In the genomic region with DNA sequence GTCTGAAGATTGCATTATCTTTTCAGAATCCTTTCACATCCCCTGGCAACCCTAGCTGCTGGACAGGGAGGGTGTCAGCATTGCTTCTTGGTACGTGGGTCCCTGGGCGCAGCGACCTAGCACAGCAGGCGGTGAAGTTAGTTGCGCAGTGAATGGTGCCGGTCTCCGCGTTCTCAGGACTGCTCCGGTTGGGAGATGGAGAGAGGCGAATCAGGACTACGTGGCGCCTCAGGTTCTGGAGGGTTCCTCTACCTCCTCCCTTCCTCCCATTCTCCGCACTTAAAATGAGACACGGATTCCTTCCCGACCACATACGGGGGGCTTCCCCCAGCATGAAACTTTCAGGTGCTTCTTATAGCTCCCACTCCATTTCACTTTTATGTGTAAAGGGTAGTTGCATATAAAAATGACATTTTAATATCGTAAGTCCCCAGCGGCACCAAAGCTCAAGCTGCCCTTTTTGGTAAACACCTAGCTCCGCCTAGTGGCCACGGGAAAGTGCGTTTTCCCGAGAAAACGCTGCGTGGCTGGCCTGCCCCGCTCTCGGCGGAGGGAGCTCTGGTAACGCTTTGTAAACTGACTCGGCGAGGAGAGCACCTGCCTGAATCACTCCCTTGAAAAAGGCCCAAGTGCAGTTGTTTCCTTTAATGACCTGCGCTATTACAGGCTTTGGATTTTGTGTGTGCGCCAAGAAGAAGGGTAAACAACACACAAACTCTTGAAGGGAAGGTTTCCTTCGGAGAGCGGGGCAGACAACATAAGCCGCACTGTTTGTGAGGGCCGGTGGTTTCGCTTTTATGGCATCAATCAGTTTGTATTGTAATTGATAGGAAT, we compare ENCODE assay signal across 8 cellular contexts. TPM values are rescaled to one million over a fixed set of nuclear protein-coding genes. Genes with fewer than 3 reads are reported as not detected.
DNase-seq lines count a peak whose midpoint lies in the region; ATAC-seq lines count a peak whose summit lies in the region.

No MANE protein-coding gene starts in this region.

- no peak overlapping the region for H2BK12ac ChIP-seq in neuronal stem cell (ENCODE audit: low read length)

- peak overlapping the region; percentile 27 to 61 for H3K27ac Mint-ChIP-seq in stimulated activated naive CD8-positive, alpha-beta T cell treated with anti-CD3 and anti-CD28 coated beads, Interleukin-15, amount 100 ng/mL, for 72 hours

- ATAC-seq in GM19395 (IDR thresholded peaks at IDR 0.05; ENCODE audit: unreplicated experiment): peak; percentile 61
- ATAC-seq in stimulated activated naive CD8-positive, alpha-beta T cell treated with anti-CD3 and anti-CD28 coated beads, Interleukin-15, amount 100 ng/mL, for 72 hours: peak; percentile 77

- H3K79me1 ChIP-seq in neuronal stem cell (ENCODE audit: low read depth, low read length): no peaks in the 10 kb centered on the region

- no peak overlapping the region for H3K18ac ChIP-seq in neuronal stem cell (ENCODE audit: low read length)

- H3K36me3 ChIP-seq in BLaER1: no peaks in the 10 kb centered on the region
- H3K36me3 ChIP-seq in neuronal stem cell (replicated peaks in 1 of 2; ENCODE audit: control insufficient read depth in 2 of 2, insufficient read depth in 2 of 2, low read length in 2 of 2): no peaks in the 10 kb centered on the region

- peaks cover 42% of the 10 kb centered on the region for H3K4me1 ChIP-seq in BLaER1
- H3K4me1 ChIP-seq in neuronal stem cell (ENCODE audit: control insufficient read depth in 2 of 2, insufficient read depth in 1 of 2, low read depth in 1 of 2, low read length in 2 of 2): peaks cover 2% of the 10 kb centered on the region in 2 donors

- H3K9me3 Mint-ChIP-seq in stimulated activated naive CD8-positive, alpha-beta T cell treated with anti-CD3 and anti-CD28 coated beads, Interleukin-15, amount 100 ng/mL, for 72 hours: no peaks in the 10 kb centered on the region

- peaks cover 9% of the 10 kb centered on the region for H3K27me3 Mint-ChIP-seq in stimulated activated naive CD8-positive, alpha-beta T cell treated with anti-CD3 and anti-CD28 coated beads, Interleukin-15, amount 100 ng/mL, for 72 hours

- H3K4me3 ChIP-seq in BLaER1: no peak overlapping the region
- peak overlapping the region; percentile 13 to 64 for H3K4me3 ChIP-seq in neuronal stem cell (ENCODE audit: low read length in 2 of 2)

- no peak overlapping the region for H3K23ac ChIP-seq in neuronal stem cell (ENCODE audit: low read depth, low read length, poor library complexity)

- H4K20me1 ChIP-seq in BLaER1: no peaks in the 10 kb centered on the region

- H3K27me3 ChIP-seq in BLaER1: no peaks in the 10 kb centered on the region; the same call in 1 of the 2 replicates
- H3K27me3 ChIP-seq in neuronal stem cell (ENCODE audit: control insufficient read depth in 3 of 3, insufficient read depth in 3 of 3, low read depth in 1 of 3, low read length in 3 of 3): peaks cover 0 to 46% (median 15%) of the 10 kb centered on the region in 3 experiments

- DNase-seq in Kasumi-1 (lab: John Stamatoyannopoulos, UW) (peak; percentile 72 to 75), SK-MEL-5 (ENCODE audit: low read depth, low spot score) (peak; percentile 66), foreskin melanocyte (peak; percentile 65), neuronal stem cell (ENCODE audit: low spot score) (peak; percentile 66)
- DNase-seq in activated gamma-delta T cell treated with anti-CD3 and anti-CD28 coated beads, Interleukin-2, amount 50 U/mL, for 16 hours (ENCODE audit: low read depth): peak; percentile 48
- DNase-seq in stimulated activated naive CD8-positive, alpha-beta T cell treated with anti-CD3 and anti-CD28 coated beads, Interleukin-15, amount 100 ng/mL, for 72 hours: peak; percentile 69 to 78

- peak overlapping the region; percentile 86 for H2AFZ ChIP-seq in neuronal stem cell (ENCODE audit: low read length)

- in situ Hi-C loops in SK-MEL-5 (cut with HindIII; ENCODE audit: low pct_unique_long_range_greater_than_20kb, low sequenced_read_pairs): no loop called here

- H2BK120ac ChIP-seq in neuronal stem cell (ENCODE audit: low read depth, low read length): no peak overlapping the region

- peak overlapping the region; percentile 73 to 77 for H3K4me3 Mint-ChIP-seq in stimulated activated naive CD8-positive, alpha-beta T cell treated with anti-CD3 and anti-CD28 coated beads, Interleukin-15, amount 100 ng/mL, for 72 hours

- no peak overlapping the region for H2BK15ac ChIP-seq in neuronal stem cell (ENCODE audit: low read length)

- H3K27ac ChIP-seq in BLaER1: no peak overlapping the region
- no peak overlapping the region for H3K27ac ChIP-seq in neuronal stem cell (replicated peaks; ENCODE audit: low read length)

- peaks cover 54% of the 10 kb centered on the region for H3K4me1 Mint-ChIP-seq in stimulated activated naive CD8-positive, alpha-beta T cell treated with anti-CD3 and anti-CD28 coated beads, Interleukin-15, amount 100 ng/mL, for 72 hours

- H3K4me2 ChIP-seq in BLaER1: peak overlapping the region; percentile 69
- peak overlapping the region; percentile 67 for H3K4me2 ChIP-seq in neuronal stem cell (ENCODE audit: insufficient read depth, low read length, poor library complexity, severe bottlenecking)

- no peak overlapping the region for H3K9ac ChIP-seq in BLaER1
- H3K9ac ChIP-seq in neuronal stem cell (ENCODE audit: low read depth, low read length, poor library complexity): no peak overlapping the region

- no peak overlapping the region for H4K91ac ChIP-seq in neuronal stem cell (ENCODE audit: low read depth, low read length, poor library complexity)

- H3K9me3 ChIP-seq in BLaER1 (no peaks in the 10 kb centered on the region), neuronal stem cell (replicated peaks in 1 of 2; ENCODE audit: control insufficient read depth in 2 of 2, insufficient read depth in 1 of 2, low read depth in 1 of 2, low read length in 2 of 2) (no peaks in the 10 kb centered on the region)

- WGBS in neuronal stem cell (ENCODE audit: extremely low coverage in 2 of 2, insufficient read length in 2 of 2, insufficient replicate concordance in 1 of 2), 2 donors: no CpG with 5 or more reads among the region's 37 CpGs

- H4K8ac ChIP-seq in neuronal stem cell (ENCODE audit: low read depth, low read length): no peak overlapping the region

- no peak overlapping the region for H3K14ac ChIP-seq in neuronal stem cell (ENCODE audit: low read length)

- no peak overlapping the region for H2AK5ac ChIP-seq in neuronal stem cell (ENCODE audit: low read depth, low read length)

- H2BK5ac ChIP-seq in neuronal stem cell (ENCODE audit: low read length): no peak overlapping the region

- H3K4ac ChIP-seq in neuronal stem cell (ENCODE audit: low read length): no peak overlapping the region

RNA-seq across cellular contexts. Expression of a gene that starts 32.9 kb away (rescaled TPM):
- not detected in 2 replicates for total RNA-seq in SK-MEL-5 (2014; rRNA removed; shearing (Covaris generic))
- polyA plus RNA-seq in SK-MEL-5 (2015; cell fraction: cytosol; rRNA removed): not detected in 2 replicates
- not detected in 2 replicates for polyA plus RNA-seq in SK-MEL-5 (2015; cell fraction: nucleus; rRNA removed)
- polyA plus RNA-seq in neuronal stem cell (2013, experiment 1 of 2): not detected
- 0.01 TPM for polyA plus RNA-seq in neuronal stem cell (2013, experiment 2 of 2)
